In the genomic region with DNA sequence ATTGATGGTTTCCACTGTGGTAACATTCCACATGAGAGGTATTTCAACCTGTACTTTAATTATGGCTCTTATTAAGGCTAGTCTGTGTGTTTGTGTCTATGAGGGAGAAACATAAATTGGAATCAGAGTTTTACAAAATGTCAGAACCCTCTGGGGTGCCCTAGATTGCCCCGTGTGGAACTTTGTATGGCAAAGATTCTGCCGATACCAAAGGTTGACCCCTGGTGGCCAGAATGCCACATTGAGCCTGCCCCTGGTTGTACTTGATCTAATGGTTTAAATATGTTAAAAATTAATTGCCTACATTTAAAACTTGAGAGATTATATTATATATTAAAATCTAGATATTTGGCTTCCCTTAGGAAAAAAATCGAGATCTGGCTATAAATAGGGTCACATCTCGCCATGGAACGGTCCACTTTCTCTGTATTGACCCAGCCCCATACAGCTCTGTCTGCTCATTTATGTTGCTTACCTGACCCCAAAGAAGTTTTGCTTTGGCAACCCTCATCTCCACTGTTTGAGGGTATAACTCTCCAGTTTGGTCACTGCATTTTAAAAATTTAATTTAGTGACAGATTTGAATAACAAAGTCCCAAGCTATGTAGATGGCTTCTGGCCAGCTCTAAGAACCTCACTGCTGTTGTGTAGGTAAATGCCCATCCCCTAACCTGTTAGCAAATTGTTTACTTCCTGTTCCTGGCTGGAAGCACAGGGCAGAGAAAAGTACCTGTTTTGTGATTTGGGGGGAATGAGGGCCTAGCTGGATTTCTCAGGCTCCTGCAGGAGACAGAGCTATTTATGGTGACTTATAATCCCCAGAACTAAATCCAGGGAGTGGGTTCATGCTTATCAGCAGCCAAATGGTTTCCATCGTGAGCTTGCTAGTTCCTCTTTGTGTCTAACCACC, we compare ENCODE assay signal across 8 cellular contexts.
A peak's percentile ranks its signal among the peaks of the same experiment; 100 is the strongest.
DNase-seq lines count a peak whose midpoint lies in the region; ATAC-seq and TF ChIP-seq lines count a peak whose summit lies in the region.

No MANE protein-coding gene starts in this region.

- H3K27ac ChIP-seq in endodermal cell (ENCODE audit: low read depth, low read length), result no peak overlapping the region
- H3K27ac ChIP-seq in upper lobe of right lung, result no peak overlapping the region

- peaks cover 3% of the 10 kb centered on the region for H3K4me1 Mint-ChIP-seq in activated CD4-positive, alpha-beta T cell treated with anti-CD3 and anti-CD28 coated beads for 36 hours
- H3K4me1 Mint-ChIP-seq in endodermal cell, result peaks cover 16% of the 10 kb centered on the region
- peaks cover 32 to 40% of the 10 kb centered on the region in 2 donors for H3K4me1 Mint-ChIP-seq in natural killer cell

- TF ChIP-seq CTCF in endodermal cell (conservative IDR thresholded peaks at IDR 0.05) (peak; percentile 99), natural killer cell (IDR thresholded peaks at IDR 0.05) (peak; percentile 93), upper lobe of right lung (IDR thresholded peaks at IDR 0.05) (peak; percentile 88)

- H3K4me3 Mint-ChIP-seq in activated CD4-positive, alpha-beta T cell treated with anti-CD3 and anti-CD28 coated beads for 36 hours, result no peak overlapping the region
- H3K4me3 Mint-ChIP-seq in endodermal cell, result no peak overlapping the region
- peak overlapping the region; percentile 45 for H3K4me3 Mint-ChIP-seq in natural killer cell

- DNase-seq in EH (ENCODE audit: low read depth), result peak; percentile 46
- peak; percentile 39 for DNase-seq in LHCN-M2 (ENCODE audit: low read depth)
- peak; percentile 75 for DNase-seq in activated CD4-positive, alpha-beta T cell treated with anti-CD3 and anti-CD28 coated beads for 36 hours
- peak; percentile 89 for DNase-seq in endodermal cell
- peak; percentile 69 for DNase-seq in natural killer cell
- peak; percentile 73 for DNase-seq in upper lobe of right lung

- no peaks in the 10 kb centered on the region for H3K36me3 Mint-ChIP-seq in activated CD4-positive, alpha-beta T cell treated with anti-CD3 and anti-CD28 coated beads for 36 hours (ENCODE audit: low read depth)
- peaks cover 12% of the 10 kb centered on the region for H3K36me3 Mint-ChIP-seq in endodermal cell (ENCODE audit: low read depth)
- H3K36me3 Mint-ChIP-seq in natural killer cell, result no peaks in the 10 kb centered on the region

- H3K9me3 ChIP-seq in endodermal cell (ENCODE audit: control insufficient read depth, low read length) (no peaks in the 10 kb centered on the region), upper lobe of right lung (no peaks in the 10 kb centered on the region)

- H3K27me3 ChIP-seq in endodermal cell (ENCODE audit: control insufficient read depth, insufficient read depth, low read length, poor library complexity, severe bottlenecking) (no peaks in the 10 kb centered on the region), upper lobe of right lung (no peaks in the 10 kb centered on the region)

- ATAC-seq in GM21423 (IDR thresholded peaks at IDR 0.05; ENCODE audit: unreplicated experiment) (peak; percentile 73), natural killer cell (peak; percentile 89 to 94 (median 92)), upper lobe of right lung (peak; percentile 91), HG03097 (IDR thresholded peaks at IDR 0.05; ENCODE audit: low FRiP score, unreplicated experiment) (no peak)
- ATAC-seq in activated CD4-positive, alpha-beta T cell treated with anti-CD3 and anti-CD28 coated beads for 36 hours, result peak; percentile 86

- peaks cover 6% of the 10 kb centered on the region for H3K4me1 ChIP-seq in endodermal cell (ENCODE audit: control insufficient read depth, insufficient read depth, low read length)
- H3K4me1 ChIP-seq in upper lobe of right lung, result peaks cover 7% of the 10 kb centered on the region

- WGBS in endodermal cell (ENCODE audit: insufficient coverage in 1 of 2, insufficient read length in 1 of 2), 2 experiments, result 31 to 33% methylated on average over 6 of the region's 6 CpGs

- POLR2A ChIA-PET in activated CD4-positive, alpha-beta T cell treated with anti-CD3 and anti-CD28 coated beads for 36 hours (lab: Charles Lee), result no interaction called here

- intact Hi-C loops in activated CD4-positive, alpha-beta T cell treated with anti-CD3 and anti-CD28 coated beads for 36 hours (cut with DNase I, micrococcal nuclease), result loop anchor here (1.0 to 10.0 kb wide), 4 partner anchors 79 to 507 kb away; partner anchors contain the start of gene PLCG2 (in 1 of the 2)
- intact Hi-C loops in natural killer cell (cut with micrococcal nuclease) (loop anchor here (1.0 to 10.0 kb wide), 8 partner anchors 13 to 507 kb away; partner anchors contain the start of gene PLCG2), upper lobe of right lung (cut with DNase I) (loop anchor here (10.0 kb wide), 1 partner anchor 89 kb away; no protein-coding TSS in a partner anchor)

- H3K27ac Mint-ChIP-seq in activated CD4-positive, alpha-beta T cell treated with anti-CD3 and anti-CD28 coated beads for 36 hours, result no peak overlapping the region
- H3K27ac Mint-ChIP-seq in endodermal cell (peak overlapping the region; percentile 71), natural killer cell (peak overlapping the region; percentile 65 to 82)

- H3K36me3 ChIP-seq in endodermal cell (ENCODE audit: control insufficient read depth, insufficient read depth, low read length) (peaks cover under 1% of the 10 kb centered on the region), upper lobe of right lung (no peaks in the 10 kb centered on the region)

- H3K4me3 ChIP-seq in endodermal cell (ENCODE audit: low read length) (no peak overlapping the region), upper lobe of right lung (no peak overlapping the region)

- H3K9ac ChIP-seq in endodermal cell (ENCODE audit: extremely low read depth, low read length, poor library complexity, severe bottlenecking), result no peak overlapping the region

- H3K9me3 Mint-ChIP-seq in activated CD4-positive, alpha-beta T cell treated with anti-CD3 and anti-CD28 coated beads for 36 hours (ENCODE audit: low read depth), result no peaks in the 10 kb centered on the region
- no peaks in the 10 kb centered on the region for H3K9me3 Mint-ChIP-seq in endodermal cell
- no peaks in the 10 kb centered on the region for H3K9me3 Mint-ChIP-seq in natural killer cell

- CTCF ChIA-PET in activated CD4-positive, alpha-beta T cell treated with anti-CD3 and anti-CD28 coated beads for 36 hours (lab: Charles Lee), result interaction anchor here (0.6 to 5.2 kb wide), 24 partner anchors 9 to 1561 kb away, joined by 3 to 33 read pairs (median 3); no protein-coding TSS in a partner anchor

- peaks cover 2% of the 10 kb centered on the region for H3K27me3 Mint-ChIP-seq in activated CD4-positive, alpha-beta T cell treated with anti-CD3 and anti-CD28 coated beads for 36 hours
- H3K27me3 Mint-ChIP-seq in endodermal cell (ENCODE audit: insufficient read depth), result no peaks in the 10 kb centered on the region
- no peaks in the 10 kb centered on the region for H3K27me3 Mint-ChIP-seq in natural killer cell (ENCODE audit: low read depth in 2 of 2)

Comparison
In these comparisons a context has a peak if more than half of its experiments do, and no peak if none do; other contexts are left out.
1. DNase-seq: peak in every context shown above with its lines; median percentile 89 in endodermal cell; 75 in activated CD4-positive, alpha-beta T cell treated with anti-CD3 and anti-CD28 coated beads for 36 hours; 73 in upper lobe of right lung; 69 in natural killer cell; 46 in EH; 39 in LHCN-M2.